ENCODE assay signal across 21 cellular contexts in the genomic region with DNA sequence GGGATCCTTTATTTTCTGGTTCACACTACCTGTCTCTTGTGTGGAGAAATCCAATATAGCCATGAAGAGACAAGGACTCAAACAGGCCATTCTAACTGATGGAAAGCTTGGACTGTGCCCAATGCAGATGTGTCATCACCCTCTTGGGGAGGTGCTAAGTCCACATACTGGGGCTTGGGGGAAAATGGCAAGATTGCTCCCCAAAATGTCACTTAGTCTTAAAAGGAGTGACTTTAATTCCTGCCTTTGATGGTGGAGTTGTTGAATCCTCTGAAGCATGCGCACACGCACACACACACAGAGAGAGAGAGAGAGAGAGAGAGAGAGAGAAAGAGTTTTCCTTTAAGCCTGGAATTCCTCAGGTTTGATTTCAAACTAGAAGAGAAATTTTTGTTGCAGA.
A peak's percentile ranks its signal among the peaks of the same experiment; 100 is the strongest.
DNase-seq lines count a peak whose midpoint lies in the region; ATAC-seq and TF ChIP-seq lines count a peak whose summit lies in the region.
"Had no signal": no experiment of that assay in that cellular context is flagged by ENCODE, and none has a peak within 500 bp of the region (broad histone marks: within the 10 kb centered on the region; RNA-seq: fewer than 3 reads in every experiment).

No MANE protein-coding gene starts in this region.

- peaks cover 6 to 26% (median 20%) of the 10 kb centered on the region in 4 donors for H3K4me1 ChIP-seq in esophagus muscularis mucosa
- H3K4me1 ChIP-seq in uterus: peaks cover 0 to 20% of the 10 kb centered on the region in 2 donors

- 71% methylated on average over 2 of the region's 2 CpGs for WGBS in esophagus muscularis mucosa

- H3K9me3 ChIP-seq in esophagus muscularis mucosa: peaks cover 0 to 11% (median 5%) of the 10 kb centered on the region in 4 donors
- no peaks in the 10 kb centered on the region for H3K9me3 ChIP-seq in uterus
- H3K9me3 ChIP-seq: thyroid gland had no signal

- H3K27ac ChIP-seq in esophagus muscularis mucosa (replicated peaks in 1 of 4) (peak overlapping the region; percentile 16 to 42 (median 34)), uterus (peak overlapping the region; percentile 62 to 80)
- H3K27ac ChIP-seq: coronary artery, neural progenitor cell, thyroid gland had no signal

- peaks cover 11% of the 10 kb centered on the region for H3K27me3 Mint-ChIP-seq in activated T-cell treated with anti-CD3 and anti-CD28 coated beads, Interleukin-2, amount 50 U/mL, for 24 hours

- no peaks in the 10 kb centered on the region for H3K27me3 ChIP-seq in esophagus muscularis mucosa
- H3K27me3 ChIP-seq in uterus: no peaks in the 10 kb centered on the region
- H3K27me3 ChIP-seq: neural progenitor cell, thyroid gland had no signal

- no peaks in the 10 kb centered on the region for H3K4me1 Mint-ChIP-seq in activated T-cell treated with anti-CD3 and anti-CD28 coated beads, Interleukin-2, amount 50 U/mL, for 24 hours (ENCODE audit: low read depth)
- H3K4me1 Mint-ChIP-seq: CD14-positive monocyte had no signal

- H3K36me3 Mint-ChIP-seq in activated T-cell treated with anti-CD3 and anti-CD28 coated beads, Interleukin-2, amount 50 U/mL, for 24 hours (ENCODE audit: low read depth): no peaks in the 10 kb centered on the region
- H3K36me3 Mint-ChIP-seq: activated naive CD8-positive, alpha-beta T cell; CD14-positive monocyte; neural progenitor cell had no signal

- DNase-seq in Right ventricle myocardium inferior (ENCODE audit: missing footprints) (no peak), cardiac septum (ENCODE audit: low spot score) (no peak), esophagus muscularis mucosa (ENCODE audit: extremely low spot score) (no peak), kidney glomerular epithelial cell (lab: John Stamatoyannopoulos, UW) (peak; percentile 56), uterus (no peak), ureter (ENCODE audit: low spot score) (no peak), CD1c-positive myeloid dendritic cell (ENCODE audit: extremely low spot score) (no peak)
- DNase-seq in activated T-cell treated with anti-CD3 and anti-CD28 coated beads, Interleukin-2, amount 50 U/mL, for 24 hours: no peak
- DNase-seq: activated CD4-positive, alpha-beta T cell treated with anti-CD3 and anti-CD28 coated beads, Interleukin-2, amount 50 U/mL, for 4 hours; activated T-cell treated with anti-CD3 and anti-CD28 coated beads, Interleukin-2, amount 50 U/mL, for 4 hours; DMS53; erythroblast; NCI-H146; NCI-H446; stimulated activated CD4-positive, alpha-beta T cell treated with anti-CD3 and anti-CD28 coated beads, Interleukin-4, amount 100 ng/mL, for 4 hours had no signal

- intact Hi-C loops in Right ventricle myocardium inferior (cut with DNase I) (no loop called here), cardiac septum (cut with DNase I) (no loop called here), esophagus muscularis mucosa (cut with DNase I) (no loop called here), uterus (cut with DNase I; ENCODE audit: low total_unique reads) (no loop called here)

- ATAC-seq in Right ventricle myocardium inferior: peak; percentile 51
- ATAC-seq: activated T-cell treated with anti-CD3 and anti-CD28 coated beads, Interleukin-2, amount 50 U/mL, for 4 hours; sciatic nerve had no signal

- H3K9me3 Mint-ChIP-seq in activated T-cell treated with anti-CD3 and anti-CD28 coated beads, Interleukin-2, amount 50 U/mL, for 24 hours: no peaks in the 10 kb centered on the region
- H3K9me3 Mint-ChIP-seq: activated T-cell treated with anti-CD3 and anti-CD28 coated beads, Interleukin-2, amount 50 U/mL, for 4 hours had no signal

- no peak overlapping the region for H3K27ac Mint-ChIP-seq in activated T-cell treated with anti-CD3 and anti-CD28 coated beads, Interleukin-2, amount 50 U/mL, for 24 hours
- H3K27ac Mint-ChIP-seq: activated naive CD8-positive, alpha-beta T cell; CD14-positive monocyte; neural progenitor cell had no signal

- TF ChIP-seq POLR2A in esophagus muscularis mucosa (IDR thresholded peaks at IDR 0.05; ENCODE audit: low read depth) (no peak), uterus (IDR thresholded peaks at IDR 0.05) (no peak)

- TF ChIP-seq CTCF in esophagus muscularis mucosa (IDR thresholded peaks at IDR 0.05) (no peak), uterus (IDR thresholded peaks at IDR 0.05) (no peak)

- H3K36me3 ChIP-seq in esophagus muscularis mucosa (no peaks in the 10 kb centered on the region), uterus (no peaks in the 10 kb centered on the region)
- H3K36me3 ChIP-seq: neural progenitor cell, thyroid gland had no signal

- H3K4me3 ChIP-seq in esophagus muscularis mucosa (no peak overlapping the region), uterus (no peak overlapping the region)
- H3K4me3 ChIP-seq: coronary artery, neural progenitor cell, thyroid gland had no signal

- H3K4me3 Mint-ChIP-seq in activated T-cell treated with anti-CD3 and anti-CD28 coated beads, Interleukin-2, amount 50 U/mL, for 24 hours: no peak overlapping the region
- H3K4me3 Mint-ChIP-seq: activated naive CD8-positive, alpha-beta T cell; activated T-cell treated with anti-CD3 and anti-CD28 coated beads, Interleukin-2, amount 50 U/mL, for 4 hours; CD14-positive monocyte; neural progenitor cell had no signal

- TF ChIP-seq EP300 in esophagus muscularis mucosa (IDR thresholded peaks at IDR 0.05): no peak
